8 cellular contexts compared by ENCODE assay signal in the genomic region with DNA sequence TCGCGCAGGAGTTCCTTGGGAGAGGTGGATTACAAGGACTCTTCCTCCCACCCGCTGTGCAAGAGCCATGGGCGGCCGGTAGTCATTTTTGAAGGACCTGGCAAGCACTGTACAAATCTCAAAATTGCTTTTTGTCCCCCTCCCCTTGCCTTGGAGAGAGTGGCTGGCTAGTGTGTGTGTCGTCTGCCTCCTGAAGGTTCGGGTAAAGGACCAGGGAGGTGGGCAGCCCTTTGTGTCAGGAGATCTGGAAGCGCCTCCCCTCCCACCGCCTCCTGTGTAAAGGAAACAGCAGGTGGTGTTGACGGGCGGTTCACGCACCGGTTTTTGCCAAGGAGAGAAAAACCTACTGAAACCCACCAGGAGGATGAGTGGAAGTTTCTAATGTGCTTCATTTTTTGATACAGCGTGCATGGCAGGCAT. TPM values are rescaled to one million over a fixed set of nuclear protein-coding genes. Genes with fewer than 3 reads are reported as not detected.
DNase-seq lines count a peak whose midpoint lies in the region; ATAC-seq, FAIRE-seq and TF ChIP-seq lines count a peak whose summit lies in the region.

No MANE protein-coding gene starts in this region.

- peaks cover 3% of the 10 kb centered on the region for H3K36me3 Mint-ChIP-seq in activated naive CD4-positive, alpha-beta T cell treated with anti-CD3 and anti-CD28 coated beads, Interleukin-2, amount 50 U/mL, for 24 hours

- H3K27ac Mint-ChIP-seq in activated naive CD4-positive, alpha-beta T cell treated with anti-CD3 and anti-CD28 coated beads, Interleukin-2, amount 50 U/mL, for 24 hours = peak overlapping the region; percentile 79

- H3K9ac ChIP-seq in skeletal muscle tissue (ENCODE audit: low read depth in 1 of 3, low read length in 3 of 3) = peak overlapping the region; percentile 86 to 93 (median 91)

- no peaks in the 10 kb centered on the region for H3K27me3 Mint-ChIP-seq in activated naive CD4-positive, alpha-beta T cell treated with anti-CD3 and anti-CD28 coated beads, Interleukin-2, amount 50 U/mL, for 24 hours

- no peak for DNase-seq in activated naive CD4-positive, alpha-beta T cell treated with anti-CD3 and anti-CD28 coated beads, Interleukin-2, amount 50 U/mL, for 16 hours
- DNase-seq in SHP77 treated with DMSO at 0.1 percent for 48 hours (lab: John Stamatoyannopoulos, UW) (peak; percentile 10), fibroblast of villous mesenchyme (ENCODE audit: low read depth) (no peak), HTR-8/SVneo (ENCODE audit: insufficient read length, low spot score) (no peak), iPS-NIHi7 (ENCODE audit: extremely low spot score) (no peak)

- H3K36me3 ChIP-seq in skeletal muscle tissue (ENCODE audit: control insufficient read depth in 3 of 3, insufficient read depth in 3 of 3, low read length in 3 of 3) = peaks cover 0 to 3% (median 0%) of the 10 kb centered on the region in 3 donors

- H3K27ac ChIP-seq in skeletal muscle tissue (ENCODE audit: low read depth, low read length) = no peak overlapping the region

- FAIRE-seq in HTR-8/SVneo (lab: Jason Lieb, UNC) = no peak

- peaks cover 65% of the 10 kb centered on the region for H3K4me1 Mint-ChIP-seq in activated naive CD4-positive, alpha-beta T cell treated with anti-CD3 and anti-CD28 coated beads, Interleukin-2, amount 50 U/mL, for 24 hours

- H3K9me3 Mint-ChIP-seq in activated naive CD4-positive, alpha-beta T cell treated with anti-CD3 and anti-CD28 coated beads, Interleukin-2, amount 50 U/mL, for 24 hours = no peaks in the 10 kb centered on the region

- peaks cover 20 to 37% (median 25%) of the 10 kb centered on the region in 3 donors for H3K4me1 ChIP-seq in skeletal muscle tissue (ENCODE audit: control insufficient read depth in 3 of 3, insufficient read depth in 3 of 3, low read length in 3 of 3)

- ATAC-seq in HG02798 (IDR thresholded peaks at IDR 0.05; ENCODE audit: poor library complexity, unreplicated experiment) = no peak

- no peaks in the 10 kb centered on the region for H3K27me3 ChIP-seq in skeletal muscle tissue (ENCODE audit: control insufficient read depth in 3 of 3, insufficient read depth in 3 of 3, low read length in 3 of 3)

- H3K9me3 ChIP-seq in skeletal muscle tissue (ENCODE audit: control insufficient read depth in 3 of 3, low read length in 3 of 3) = no peaks in the 10 kb centered on the region

- H3K4me3 Mint-ChIP-seq in activated naive CD4-positive, alpha-beta T cell treated with anti-CD3 and anti-CD28 coated beads, Interleukin-2, amount 50 U/mL, for 24 hours = peak overlapping the region; percentile 94

- H3K4me3 ChIP-seq in fibroblast of villous mesenchyme (ENCODE audit: low read depth, low read length) (peak overlapping the region; percentile 90), skeletal muscle tissue (ENCODE audit: low read length in 3 of 3) (peak overlapping the region; percentile 76 to 92 (median 89))

- TF ChIP-seq CTCF in fibroblast of villous mesenchyme (IDR thresholded peaks at IDR 0.05; ENCODE audit: insufficient read depth, low read depth, low read length) = no peak

RNA-seq across cellular contexts. Expression of a gene that starts 1.2 kb away (rescaled TPM):
- total RNA-seq in fibroblast of villous mesenchyme (37.7 and 38.4 TPM in 2 replicates), skeletal muscle tissue (17.7 TPM)

RNA-seq across cellular contexts. Expression of a gene that starts 51.2 kb away (rescaled TPM):
- total RNA-seq in fibroblast of villous mesenchyme (110 and 151 TPM in 2 replicates), skeletal muscle tissue (20.9 TPM)
